9 cellular contexts compared by ENCODE assay signal in the genomic region with DNA sequence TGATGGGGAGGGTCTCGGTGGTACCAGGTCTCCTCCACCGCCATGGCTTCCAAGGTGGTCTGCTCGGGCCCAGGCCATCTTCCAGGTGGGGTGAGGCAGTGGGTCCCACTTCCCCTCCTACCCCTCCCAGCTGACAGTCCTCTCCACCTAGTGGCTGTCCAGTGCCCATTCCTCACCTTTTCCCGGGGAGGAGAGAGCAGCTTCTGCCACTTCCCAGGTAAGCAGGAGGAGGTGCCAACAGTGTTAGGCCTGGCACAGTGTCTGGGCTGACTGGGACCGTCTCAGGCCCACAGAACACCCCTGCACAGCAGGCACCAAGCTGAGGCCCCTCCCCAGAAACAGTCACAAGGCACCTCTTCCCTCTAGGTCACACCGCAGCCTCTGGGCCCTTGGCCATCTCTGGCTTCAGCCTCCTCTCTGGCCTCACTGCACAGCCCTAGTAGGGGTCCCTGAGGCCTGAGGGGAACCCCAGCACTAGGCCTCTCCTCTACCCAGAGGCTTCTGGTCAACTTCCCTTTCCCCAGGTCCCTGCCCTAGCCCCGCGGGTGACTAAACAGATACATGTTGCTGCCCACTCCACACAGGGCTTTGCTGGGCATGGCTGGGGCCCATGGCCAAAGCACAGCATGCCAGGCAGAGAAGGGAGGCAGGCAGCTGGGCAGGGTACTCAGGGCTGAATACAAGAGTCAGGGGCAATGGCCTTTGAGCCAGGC. TPM values are rescaled to one million over a fixed set of nuclear protein-coding genes. Genes with fewer than 3 reads are reported as not detected.
DNase-seq lines count a peak whose midpoint lies in the region; ATAC-seq, FAIRE-seq and TF ChIP-seq lines count a peak whose summit lies in the region.
"Had no signal": no experiment of that assay in that cellular context is flagged by ENCODE, and none has a peak within 500 bp of the region (broad histone marks: within the 10 kb centered on the region; RNA-seq: fewer than 3 reads in every experiment).

No MANE protein-coding gene starts in this region.

- H3K27me3 Mint-ChIP-seq in stimulated activated naive B cell treated with anti-CD40 and anti-IgM and Interleukin-4, amounts not matched to agents 10 μg/mL and 1 μg/mL and 100 μg/mL, for 72 hours, result no peaks in the 10 kb centered on the region

- intact Hi-C loops in left cardiac atrium (cut with DNase I), result no loop called here

- peak overlapping the region; percentile 19 for H3K4me3 ChIP-seq in HL-60 (replicated peaks; ENCODE audit: insufficient read depth, low read length)

- H3K27ac ChIP-seq in HL-60 (replicated peaks) (peak overlapping the region; percentile 100), VCaP (peak overlapping the region; percentile 99)

- peaks cover 50 to 54% of the 10 kb centered on the region in 2 donors for H3K36me3 Mint-ChIP-seq in stimulated activated naive B cell treated with anti-CD40 and anti-IgM and Interleukin-4, amounts not matched to agents 10 μg/mL and 1 μg/mL and 100 μg/mL, for 72 hours

- DNase-seq in HL-60 (ENCODE audit: low read depth in 1 of 2, low spot score in 1 of 2), result peak; percentile 75 to 76
- DNase-seq in left cardiac atrium, result peak; percentile 30
- DNase-seq in stimulated activated naive B cell treated with anti-CD40 and anti-IgM and Interleukin-4, amounts not matched to agents 10 μg/mL and 1 μg/mL and 100 μg/mL, for 72 hours, result no peak
- no peak for DNase-seq in GM10266 (ENCODE audit: extremely low spot score)
- DNase-seq in cerebellar nuclear complex (lab: John Stamatoyannopoulos, UW), result no peak
- DNase-seq in urothelium cell line (ENCODE audit: low spot score), result no peak

- no peak for ATAC-seq in left cardiac atrium
- no peak for ATAC-seq in stimulated activated naive B cell treated with anti-CD40 and anti-IgM and Interleukin-4, amounts not matched to agents 10 μg/mL and 1 μg/mL and 100 μg/mL, for 72 hours (replicated peaks)
- no peak for ATAC-seq in HG03280 (IDR thresholded peaks at IDR 0.05; ENCODE audit: unreplicated experiment)

- peak overlapping the region; percentile 99 for H3K27ac Mint-ChIP-seq in stimulated activated naive B cell treated with anti-CD40 and anti-IgM and Interleukin-4, amounts not matched to agents 10 μg/mL and 1 μg/mL and 100 μg/mL, for 72 hours

- no peaks in the 10 kb centered on the region for H3K27me3 ChIP-seq in HL-60 (ENCODE audit: insufficient read depth, poor library complexity, severe bottlenecking)

- H3K4me1 Mint-ChIP-seq in stimulated activated naive B cell treated with anti-CD40 and anti-IgM and Interleukin-4, amounts not matched to agents 10 μg/mL and 1 μg/mL and 100 μg/mL, for 72 hours, result peaks cover 40 to 65% of the 10 kb centered on the region in 2 donors

- FAIRE-seq in urothelium cell line (lab: Jason Lieb, UNC), result no peak
- FAIRE-seq: islet of Langerhans had no signal

- TF ChIP-seq CTCF in HL-60 (IDR thresholded peaks at IDR 0.05; ENCODE audit: insufficient read depth, low read length), result no peak
- TF ChIP-seq CTCF in VCaP (conservative IDR thresholded peaks at IDR 0.05), result peak; percentile 36; the same call in 1 of the 2 replicates
- no peak for TF ChIP-seq CTCF in GM10266 (IDR thresholded peaks at IDR 0.05; ENCODE audit: control insufficient read depth, insufficient read depth, low read depth, missing control alignments)

- H3K9me3 Mint-ChIP-seq in stimulated activated naive B cell treated with anti-CD40 and anti-IgM and Interleukin-4, amounts not matched to agents 10 μg/mL and 1 μg/mL and 100 μg/mL, for 72 hours, result peaks cover 0 to 1% of the 10 kb centered on the region in 2 donors

- H3K4me3 Mint-ChIP-seq in stimulated activated naive B cell treated with anti-CD40 and anti-IgM and Interleukin-4, amounts not matched to agents 10 μg/mL and 1 μg/mL and 100 μg/mL, for 72 hours, result peak overlapping the region; percentile 83 to 91

RNA-seq across cellular contexts. Expression of gene ANKRD13D, which starts 2.3 kb away (rescaled TPM):
- 10 to 100 TPM; 22.1 to 22.6 TPM for total RNA-seq in left cardiac atrium

RNA-seq across cellular contexts. Expression of gene SSH3, which starts 16.6 kb away (rescaled TPM):
- 10 to 100 TPM; 18.1 to 22.2 TPM for total RNA-seq in left cardiac atrium

RNA-seq across cellular contexts. Expression of gene GRK2, which starts 20.5 kb away (rescaled TPM):
- total RNA-seq in left cardiac atrium, result 10 to 100 TPM; 51.6 to 52.6 TPM

Comparison
In these comparisons a context has a peak if more than half of its experiments do, and no peak if none do; other contexts are left out.
1. DNase-seq: peak in HL-60 (2 of 2) and left cardiac atrium (single experiment); none in stimulated activated naive B cell treated with anti-CD40 and anti-IgM and Interleukin-4, amounts not matched to agents 10 μg/mL and 1 μg/mL and 100 μg/mL, for 72 hours (single experiment), GM10266 (single experiment), cerebellar nuclear complex (0 of 2) and urothelium cell line (single experiment).